9 cellular contexts compared by ENCODE assay signal in the genomic region with DNA sequence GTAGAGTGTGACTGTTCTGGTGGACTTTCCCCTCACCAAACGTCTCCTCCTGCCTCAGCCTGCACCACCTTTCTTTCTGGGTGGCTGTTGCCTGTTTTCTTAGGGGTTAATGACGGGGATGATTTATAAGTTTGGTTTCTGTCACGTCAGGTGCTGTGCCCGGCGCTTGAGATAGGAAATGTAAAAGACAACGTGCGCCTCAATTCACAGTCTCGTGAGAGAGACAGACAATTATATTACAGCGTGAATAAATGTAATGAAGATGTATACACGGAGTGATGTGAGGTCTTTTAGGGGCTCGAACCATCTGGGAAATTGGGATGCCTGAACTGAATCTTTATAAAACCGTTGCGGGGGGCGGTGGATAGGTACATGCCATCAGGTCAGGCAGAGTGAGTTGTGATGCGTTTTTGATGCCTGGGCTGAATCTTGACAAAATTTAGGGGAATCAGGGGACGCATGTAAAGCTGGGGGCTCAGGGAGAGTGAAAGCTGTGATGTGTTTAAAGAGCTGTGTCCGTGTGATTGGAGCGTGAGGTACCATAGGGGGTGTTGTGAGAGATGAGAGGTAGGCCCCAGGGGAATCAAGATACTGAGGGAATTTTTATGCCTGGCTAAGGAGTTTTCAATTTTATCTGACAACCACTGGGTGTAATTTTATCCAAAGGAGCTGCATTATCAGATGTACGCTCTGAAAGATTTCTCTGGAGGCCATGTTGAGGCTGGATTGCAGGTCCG. TPM values are rescaled to one million over a fixed set of nuclear protein-coding genes. Genes with fewer than 3 reads are reported as not detected.
A peak's percentile ranks its signal among the peaks of the same experiment; 100 is the strongest.
DNase-seq lines count a peak whose midpoint lies in the region; ATAC-seq, FAIRE-seq and TF ChIP-seq lines count a peak whose summit lies in the region.
"Had no signal": no experiment of that assay in that cellular context is flagged by ENCODE, and none has a peak within 500 bp of the region (broad histone marks: within the 10 kb centered on the region; RNA-seq: fewer than 3 reads in every experiment).

No MANE protein-coding gene starts in this region.

- H3K27me3 ChIP-seq in GM12878 (replicated peaks in 1 of 2; ENCODE audit: control insufficient read depth in 2 of 2, insufficient read depth in 2 of 2, low read length in 1 of 2) (no peaks in the 10 kb centered on the region), liver (ENCODE audit: control insufficient read depth in 4 of 4, insufficient read depth in 4 of 4, low read length in 3 of 4) (no peaks in the 10 kb centered on the region)

- H3K27me3 Mint-ChIP-seq in activated CD4-positive, alpha-beta T cell treated with anti-CD3 and anti-CD28 coated beads for 36 hours, result no peaks in the 10 kb centered on the region

- H3K9ac ChIP-seq in GM12878 (ENCODE audit: control insufficient read depth, insufficient read depth, low read length) (peak overlapping the region; percentile 94), liver (ENCODE audit: low read depth in 1 of 2, low read length in 2 of 2) (peak overlapping the region; percentile 56 to 96)

- H3K4me1 ChIP-seq in GM12878 (ENCODE audit: control insufficient read depth, insufficient read depth, low read length) (no peaks in the 10 kb centered on the region; the same call in 1 of the 2 replicates), liver (ENCODE audit: control insufficient read depth in 4 of 4, insufficient read depth in 4 of 4, low read length in 3 of 4) (peaks cover 1 to 11% (median 5%) of the 10 kb centered on the region in 4 donors), urinary bladder (ENCODE audit: insufficient read depth) (no peaks in the 10 kb centered on the region)

- H3K4me3 Mint-ChIP-seq in activated CD4-positive, alpha-beta T cell treated with anti-CD3 and anti-CD28 coated beads for 36 hours, result no peak overlapping the region
- H3K4me3 Mint-ChIP-seq: dendritic cell treated with granulocyte-macrophage colony-stimulating factor and Interleukin-4, amounts not matched to agents 40 ng/mL and 50 ng/mL, for 4 days had no signal

- 4% methylated on average over 20 of the region's 20 CpGs for WGBS in GM12878 (ENCODE audit: insufficient coverage, insufficient replicate concordance, low lambda C conversion rate, missing lambda C conversion rate)
- 9% methylated on average over 20 of the region's 20 CpGs for WGBS in liver
- WGBS in urinary bladder, result 3% methylated on average over 20 of the region's 20 CpGs

- H3K79me2 ChIP-seq in GM12878 (ENCODE audit: control insufficient read depth, insufficient read depth, low read length), result peaks cover 36% of the 10 kb centered on the region

- 0 out of 2 replicates have a peak, but pooled peaks have one; percentile 0 for TF ChIP-seq POLR2A in GM12878 (IDR thresholded peaks at IDR 0.05; ENCODE audit: low read depth, low read length)

- TF ChIP-seq EP300 in GM12878 (IDR thresholded peaks at IDR 0.05; ENCODE audit: borderline replicate concordance in 1 of 2, control insufficient read depth in 1 of 2, low read depth in 2 of 2, low read length in 2 of 2), result no peak

- TF ChIP-seq RAD21 in GM12878 (IDR thresholded peaks at IDR 0.05; ENCODE audit: insufficient read depth, low read depth, low read length), result no peak
- no peak for TF ChIP-seq RAD21 in liver (IDR thresholded peaks at IDR 0.05)

- peak; percentile 26 for DNase-seq in activated CD4-positive, alpha-beta T cell treated with anti-CD3 and anti-CD28 coated beads for 36 hours
- DNase-seq in activated CD4-positive, alpha-beta T cell treated with anti-CD3 and anti-CD28 coated beads, Interleukin-2, amount 50 U/mL, for 4 hours, result no peak
- DNase-seq in M059J (ENCODE audit: low read depth), result peak; percentile 49
- DNase-seq in GM12878 (ENCODE audit: low read depth, low spot score), result no peak
- no peak for DNase-seq in kidney tubule cell (ENCODE audit: low spot score)

- SMC1A ChIA-PET in GM12878 (lab: Charles Lee; ENCODE audit: uncharacterized antibody, unreplicated experiment), result interaction anchor here (0.8 to 2.1 kb wide), 9 partner anchors 9 to 66 kb away, joined by 3 to 10 read pairs (median 4); no protein-coding TSS in a partner anchor

- no peaks in the 10 kb centered on the region for H3K9me3 Mint-ChIP-seq in activated CD4-positive, alpha-beta T cell treated with anti-CD3 and anti-CD28 coated beads for 36 hours (ENCODE audit: low read depth)
- H3K9me3 Mint-ChIP-seq: dendritic cell treated with granulocyte-macrophage colony-stimulating factor and Interleukin-4, amounts not matched to agents 40 ng/mL and 50 ng/mL, for 4 days had no signal

- BruUV-seq in GM12878 (replicated peaks; lab: Mats Ljungman, UMichigan), result no TSS peak

- ATAC-seq in activated CD4-positive, alpha-beta T cell treated with anti-CD3 and anti-CD28 coated beads for 36 hours, result peak; percentile 10
- ATAC-seq in GM12878 (peak; percentile 42), GM21360 (IDR thresholded peaks at IDR 0.05; ENCODE audit: unreplicated experiment) (no peak)

- FAIRE-seq in GM12878 (lab: Jason Lieb, UNC), result no peak

- peak overlapping the region; percentile 97 for H2AFZ ChIP-seq in GM12878 (ENCODE audit: control insufficient read depth, low read depth, low read length)

- H3K27ac ChIP-seq in GM12878 (ENCODE audit: control insufficient read depth, insufficient read depth), result peak overlapping the region; percentile 95
- H3K27ac ChIP-seq in liver (ENCODE audit: low read depth in 1 of 2, low read length in 2 of 2), result peak overlapping the region; percentile 84 to 90
- H3K27ac ChIP-seq in urinary bladder (ENCODE audit: low read depth), result peak overlapping the region; percentile 77

- H4K20me1 ChIP-seq in GM12878 (ENCODE audit: control insufficient read depth, insufficient read depth), result no peaks in the 10 kb centered on the region

- H3K27ac Mint-ChIP-seq in activated CD4-positive, alpha-beta T cell treated with anti-CD3 and anti-CD28 coated beads for 36 hours, result no peak overlapping the region
- H3K27ac Mint-ChIP-seq: dendritic cell treated with granulocyte-macrophage colony-stimulating factor and Interleukin-4, amounts not matched to agents 40 ng/mL and 50 ng/mL, for 4 days had no signal

- TF ChIP-seq CTCF in GM12878 (IDR thresholded peaks at IDR 0.05 in 2 of 3, conservative IDR thresholded peaks at IDR 0.05 in 1 of 3; ENCODE audit: control insufficient read depth in 2 of 3, extremely low read depth in 1 of 3, insufficient read depth in 1 of 3, low read depth in 3 of 3, low read length in 3 of 3) (no peak), liver (IDR thresholded peaks at IDR 0.05; ENCODE audit: low read depth, low read length, missing input control) (no peak)

- intact Hi-C loops in activated CD4-positive, alpha-beta T cell treated with anti-CD3 and anti-CD28 coated beads for 36 hours (cut with DNase I, micrococcal nuclease), result loop anchor here (1.0 to 5.0 kb wide), 12 partner anchors 42 to 1308 kb away; partner anchors contain the start of genes DCAF6 (in 2 of the 2), GPR161 (in 1 of the 2), MPC2 (in 1 of the 2) and NME7 (in 1 of the 2)
- intact Hi-C loops in GM12878 (cut with micrococcal nuclease; ENCODE audit: unreplicated experiment), result loop anchor here (2.0 to 10.0 kb wide), 2 partner anchors 47 to 245 kb away; partner anchors contain the start of genes DCAF6, MPC2 and SFT2D2

- H3K36me3 ChIP-seq in GM12878 (ENCODE audit: control insufficient read depth in 2 of 2, insufficient read depth in 2 of 2, low read length in 1 of 2), result no peaks in the 10 kb centered on the region
- H3K36me3 ChIP-seq in liver (ENCODE audit: control insufficient read depth in 4 of 4, insufficient read depth in 3 of 4, low read depth in 1 of 4, low read length in 3 of 4), result no peaks in the 10 kb centered on the region
- no peaks in the 10 kb centered on the region for H3K36me3 ChIP-seq in urinary bladder (ENCODE audit: insufficient read depth)

- H3K36me3 Mint-ChIP-seq in activated CD4-positive, alpha-beta T cell treated with anti-CD3 and anti-CD28 coated beads for 36 hours (ENCODE audit: low read depth), result peaks cover 7% of the 10 kb centered on the region

- RAD21 ChIA-PET in GM12878 (lab: Charles Lee; ENCODE audit: unreplicated experiment), result interaction anchor here (1.1 to 1.8 kb wide), 4 partner anchors 47 to 251 kb away, joined by 3 to 13 read pairs (median 4); partner anchors contain the start of gene SFT2D2

- H3K4me3 ChIP-seq in GM12878 (peak overlapping the region; percentile 91), liver (ENCODE audit: low read depth in 1 of 3, low read length in 3 of 3) (peak overlapping the region; percentile 73 to 79 (median 75)), urinary bladder (ENCODE audit: low read depth, low read length) (peak overlapping the region; percentile 84)

- peak overlapping the region; percentile 89 for H3K4me2 ChIP-seq in GM12878 (ENCODE audit: control insufficient read depth, insufficient read depth)

- in situ Hi-C loops in GM12878 (cut with MboI), result no loop called here

- POLR2A ChIA-PET in activated CD4-positive, alpha-beta T cell treated with anti-CD3 and anti-CD28 coated beads for 36 hours (lab: Charles Lee), result interaction anchor here (0.5 to 1.3 kb wide), 4 partner anchors 47 to 243 kb away, joined by 3 to 10 read pairs (median 4); partner anchors contain the start of genes DCAF6 and SFT2D2
- POLR2A ChIA-PET in GM12878 (lab: Charles Lee), result interaction anchor here (0.6 to 3.4 kb wide), 8 partner anchors 8 to 163 kb away, joined by 3 to 21 read pairs (median 4); partner anchors contain the start of gene SFT2D2

- H3K4me1 Mint-ChIP-seq in activated CD4-positive, alpha-beta T cell treated with anti-CD3 and anti-CD28 coated beads for 36 hours, result peaks cover 11% of the 10 kb centered on the region

- CTCF ChIA-PET in activated CD4-positive, alpha-beta T cell treated with anti-CD3 and anti-CD28 coated beads for 36 hours (lab: Charles Lee), result interaction anchor here (0.6 to 2.3 kb wide), 7 partner anchors 9 to 289 kb away, joined by 3 to 8 read pairs (median 4); no protein-coding TSS in a partner anchor
- CTCF ChIA-PET in GM12878 (lab: Yijun Ruan, JAX), result interaction anchor here (1.0 to 2.1 kb wide), 8 partner anchors 9 to 163 kb away, joined by 3 to 13 read pairs (median 4); partner anchors contain the start of gene SFT2D2

- H3K9me3 ChIP-seq in GM12878 (replicated peaks; ENCODE audit: control insufficient read depth, insufficient read depth, low read length), result no peaks in the 10 kb centered on the region; the same call in 2 of the 3 replicates
- H3K9me3 ChIP-seq in liver (ENCODE audit: control insufficient read depth in 4 of 4, low read length in 3 of 4), result no peaks in the 10 kb centered on the region

RNA-seq across cellular contexts. Expression of gene TIPRL, which starts 0.8 kb away (rescaled TPM):
- 10 to 100 TPM; 52.5 to 57.5 TPM for total RNA-seq in activated CD4-positive, alpha-beta T cell treated with anti-CD3 and anti-CD28 coated beads for 36 hours
- 41.7 and 65.9 TPM in 2 replicates for total RNA-seq in M059J (2014; rRNA removed; shearing (Covaris generic))
- total RNA-seq in GM12878 (2013; cell fraction: nucleolus; rRNA removed), result 16.3 and 17.4 TPM in 2 replicates
- total RNA-seq in GM12878 (2014; rRNA removed) (38.2 and 43.9 TPM in 2 replicates), GM12878 (2014; rRNA removed; fragmentation: Illumina TruSeq; extraction: Trizol) (47.9 and 48.8 TPM in 2 replicates), GM12878 (2021) (37.6 and 42.2 TPM in 2 replicates), liver (10 to 100 TPM; 11.7 to 14.2 TPM), urinary bladder (58.9 TPM)
- 11.5 TPM for polyA plus RNA-seq in GM12878 (2011; ENCODE audit: low read depth)
- polyA plus RNA-seq in GM12878 (2011; rRNA removed) (72.1 and 135 TPM in 2 replicates), GM12878 (2014; fragmentation: Illumina TruSeq; extraction: Trizol) (42.2 and 55.5 TPM in 2 replicates), GM12878 (2014; fragmentation: Nextera tagmentation; extraction: Ambion mirVana) (10 to 100 TPM; 51.9 to 57.9 TPM), GM12878 (2014; rRNA removed) (33.5 and 36.4 TPM in 2 replicates), GM12878 (2016; fragmentation: Nextera tagmentation; extraction: Ambion mirVana) (10 to 100 TPM; 57.6 to 62.7 TPM), liver (10 to 100 TPM; 11.2 to 20.0 TPM), urinary bladder (24.6 TPM)
- polyA plus RNA-seq in GM12878 (2011; cell fraction: cytosol; rRNA removed), result 16.2 and 18.5 TPM in 2 replicates
- 13.0 and 14.8 TPM in 2 replicates for polyA plus RNA-seq in GM12878 (2011; cell fraction: nucleus; rRNA removed)
- polyA plus RNA-seq in GM12878 (2012), result 21.1 and 24.9 TPM in 2 replicates
- 18.8 and 34.2 TPM in 2 replicates for polyA minus RNA-seq in GM12878 (2011; rRNA and poly(A)+ RNA removed)
- 10.3 and 10.9 TPM in 2 replicates for polyA minus RNA-seq in GM12878 (2011; cell fraction: cytosol; rRNA and poly(A)+ RNA removed)
- 3.5 and 5.2 TPM in 2 replicates for polyA minus RNA-seq in GM12878 (2011; cell fraction: nucleus; rRNA and poly(A)+ RNA removed)

RNA-seq across cellular contexts. Expression of gene GPR161, which starts 42.8 kb away (rescaled TPM):
- under 1 TPM; 0.42 to 0.59 TPM for total RNA-seq in activated CD4-positive, alpha-beta T cell treated with anti-CD3 and anti-CD28 coated beads for 36 hours
- total RNA-seq in M059J (2014; rRNA removed; shearing (Covaris generic)), result 9.2 and 15.2 TPM in 2 replicates
- not detected in 2 replicates for total RNA-seq in GM12878 (2013; cell fraction: nucleolus; rRNA removed)
- total RNA-seq in GM12878 (2014; rRNA removed), result 0.17 and 0.71 TPM in 2 replicates
- total RNA-seq in GM12878 (2014; rRNA removed; fragmentation: Illumina TruSeq; extraction: Trizol), result 0.28 and 0.49 TPM in 2 replicates
- total RNA-seq in GM12878 (2021), result 0.46 and 0.61 TPM in 2 replicates
- polyA plus RNA-seq in GM12878 (2011; ENCODE audit: low read depth), result 0.09 TPM
- polyA plus RNA-seq in GM12878 (2011; rRNA removed), result not detected in 2 replicates
- 0.05 TPM in 1 of 2 replicates, not detected in the other for polyA plus RNA-seq in GM12878 (2011; cell fraction: cytosol; rRNA removed)
- polyA plus RNA-seq in GM12878 (2011; cell fraction: nucleus; rRNA removed), result 0.04 and 0.09 TPM in 2 replicates
- 0.08 and 0.21 TPM in 2 replicates for polyA plus RNA-seq in GM12878 (2012)
- polyA plus RNA-seq in GM12878 (2014; fragmentation: Illumina TruSeq; extraction: Trizol), result 0.22 and 0.43 TPM in 2 replicates
- under 1 TPM in 1 of 2 experiments, not detected in 1; 0.07 TPM for polyA plus RNA-seq in GM12878 (2014; fragmentation: Nextera tagmentation; extraction: Ambion mirVana)
- polyA plus RNA-seq in GM12878 (2014; rRNA removed), result 0.13 and 0.29 TPM in 2 replicates
- under 1 TPM; 0.08 to 0.39 TPM for polyA plus RNA-seq in GM12878 (2016; fragmentation: Nextera tagmentation; extraction: Ambion mirVana)
- not detected in 2 replicates for polyA minus RNA-seq in GM12878 (2011; rRNA and poly(A)+ RNA removed)
- polyA minus RNA-seq in GM12878 (2011; cell fraction: cytosol; rRNA and poly(A)+ RNA removed), result not detected in 2 replicates
- not detected in 2 replicates for polyA minus RNA-seq in GM12878 (2011; cell fraction: nucleus; rRNA and poly(A)+ RNA removed)
- 1 to 10 TPM; 1.0 to 1.1 TPM for total RNA-seq in liver
- polyA plus RNA-seq in liver, result under 1 TPM; 0.33 to 0.46 TPM
- 20.5 TPM for total RNA-seq in urinary bladder
- 13.6 TPM for polyA plus RNA-seq in urinary bladder

RNA-seq across cellular contexts. Expression of gene SFT2D2, which starts 46.2 kb away (rescaled TPM):
- total RNA-seq in activated CD4-positive, alpha-beta T cell treated with anti-CD3 and anti-CD28 coated beads for 36 hours, result 10 to 100 TPM; 25.2 to 42.3 TPM
- total RNA-seq in M059J (2014; rRNA removed; shearing (Covaris generic)), result 31.0 and 49.0 TPM in 2 replicates
- total RNA-seq in GM12878 (2013; cell fraction: nucleolus; rRNA removed), result 122 and 133 TPM in 2 replicates
- total RNA-seq in GM12878 (2014; rRNA removed) (25.6 and 31.8 TPM in 2 replicates), GM12878 (2014; rRNA removed; fragmentation: Illumina TruSeq; extraction: Trizol) (24.2 and 24.9 TPM in 2 replicates), GM12878 (2021) (49.0 and 52.1 TPM in 2 replicates), liver (10 to 100 TPM; 28.6 to 34.6 TPM), urinary bladder (41.9 TPM)
- polyA plus RNA-seq in GM12878 (2011; ENCODE audit: low read depth), result 12.6 TPM
- polyA plus RNA-seq in GM12878 (2011; rRNA removed) (49.6 and 56.9 TPM in 2 replicates), GM12878 (2014; fragmentation: Illumina TruSeq; extraction: Trizol) (12.3 and 15.7 TPM in 2 replicates), GM12878 (2014; fragmentation: Nextera tagmentation; extraction: Ambion mirVana) (1 to 10 TPM; 5.6 to 6.3 TPM), GM12878 (2014; rRNA removed) (16.4 and 17.5 TPM in 2 replicates), GM12878 (2016; fragmentation: Nextera tagmentation; extraction: Ambion mirVana) (10 to 100 TPM; 39.1 to 48.5 TPM), liver (10 to 100 TPM in 1 of 2 donors, 1 to 10 TPM in 1; 3.8 to 22.1 TPM), urinary bladder (5.9 TPM)
- 22.4 and 28.0 TPM in 2 replicates for polyA plus RNA-seq in GM12878 (2011; cell fraction: cytosol; rRNA removed)
- polyA plus RNA-seq in GM12878 (2011; cell fraction: nucleus; rRNA removed), result 22.6 and 26.0 TPM in 2 replicates
- polyA plus RNA-seq in GM12878 (2012), result 9.6 and 14.1 TPM in 2 replicates
- polyA minus RNA-seq in GM12878 (2011; rRNA and poly(A)+ RNA removed), result 91.6 and 161 TPM in 2 replicates
- 38.8 and 49.8 TPM in 2 replicates for polyA minus RNA-seq in GM12878 (2011; cell fraction: cytosol; rRNA and poly(A)+ RNA removed)
- polyA minus RNA-seq in GM12878 (2011; cell fraction: nucleus; rRNA and poly(A)+ RNA removed), result 16.3 and 30.0 TPM in 2 replicates

Comparison
In these comparisons a context has a peak if more than half of its experiments do, and no peak if none do; other contexts are left out.
1. DNase-seq: peak in activated CD4-positive, alpha-beta T cell treated with anti-CD3 and anti-CD28 coated beads for 36 hours (single experiment) and M059J (single experiment); none in activated CD4-positive, alpha-beta T cell treated with anti-CD3 and anti-CD28 coated beads, Interleukin-2, amount 50 U/mL, for 4 hours (0 of 2), GM12878 (single experiment) and kidney tubule cell (single experiment).
2. Peak in every context shown above with its lines, with median percentiles within 50 percentile points of each other: H3K27ac ChIP-seq and H3K4me3 ChIP-seq.